Comparison of ENCODE assay signal across 15 cellular contexts in the genomic region with DNA sequence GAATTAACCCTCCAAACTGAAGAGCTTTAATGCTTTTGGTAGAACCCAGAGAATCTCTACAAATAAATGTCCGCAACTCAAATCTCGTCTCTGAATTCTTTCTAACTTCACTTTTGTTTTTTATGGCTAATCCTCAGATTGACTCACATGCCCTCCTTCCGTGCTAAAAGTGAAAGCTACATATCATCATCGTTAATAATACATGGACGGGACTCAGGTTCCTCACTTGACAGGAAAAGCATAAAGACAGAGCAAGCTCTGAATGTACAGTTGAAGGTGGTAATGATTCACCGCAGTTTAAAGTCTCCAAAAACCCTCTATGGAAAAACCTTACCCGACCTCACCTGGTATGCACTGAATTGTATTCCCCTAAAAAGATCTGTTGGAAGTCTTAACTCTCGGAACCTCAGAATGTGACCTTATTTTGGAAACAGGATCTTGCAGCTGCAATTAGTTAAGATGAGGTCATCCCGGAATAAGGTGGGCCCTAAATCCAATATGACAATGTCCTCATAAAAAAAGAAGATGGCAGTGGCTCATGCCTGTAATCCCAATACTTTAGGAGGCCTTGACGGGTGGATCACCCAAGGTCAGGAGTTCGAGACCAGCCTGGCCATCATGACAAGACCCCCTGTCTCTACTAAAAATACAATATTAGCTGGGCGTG.
DNase-seq lines count a peak whose midpoint lies in the region; ATAC-seq, FAIRE-seq and TF ChIP-seq lines count a peak whose summit lies in the region.
"Had no signal": no experiment of that assay in that cellular context is flagged by ENCODE, and none has a peak within 500 bp of the region (broad histone marks: within the 10 kb centered on the region; RNA-seq: fewer than 3 reads in every experiment).

No MANE protein-coding gene starts in this region.

- H2AFZ ChIP-seq in astrocyte (ENCODE audit: low read depth, low read length): no peak overlapping the region
- H2AFZ ChIP-seq in mesenchymal stem cell (ENCODE audit: low read depth, low read length): no peak overlapping the region

- no peaks in the 10 kb centered on the region for H3K9me3 ChIP-seq in astrocyte (ENCODE audit: insufficient read depth, low read depth, low read length)
- H3K9me3 ChIP-seq in mesenchymal stem cell (ENCODE audit: control insufficient read depth, low read length): no peaks in the 10 kb centered on the region
- H3K9me3 ChIP-seq: lower lobe of right lung, thyroid gland had no signal

- no peak overlapping the region for H3K23ac ChIP-seq in mesenchymal stem cell (ENCODE audit: low read length in 2 of 2)

- H4K91ac ChIP-seq in mesenchymal stem cell (ENCODE audit: low read length): no peak overlapping the region

- ATAC-seq in GM19043 (IDR thresholded peaks at IDR 0.05; ENCODE audit: low read depth, unreplicated experiment): peak; percentile 71
- no peak for ATAC-seq in GM18520 (IDR thresholded peaks at IDR 0.05; ENCODE audit: unreplicated experiment)
- ATAC-seq: lower lobe of right lung had no signal

- no peak overlapping the region for H3K4me3 Mint-ChIP-seq in astrocyte (ENCODE audit: unreplicated experiment)

- FAIRE-seq in astrocyte (lab: Jason Lieb, UNC): no peak

- no peak overlapping the region for H2BK15ac ChIP-seq in mesenchymal stem cell (ENCODE audit: low read depth, poor library complexity, severe bottlenecking)

- no peaks in the 10 kb centered on the region for H4K20me1 ChIP-seq in astrocyte (ENCODE audit: insufficient read depth, low read length)

- no peak overlapping the region for H2BK12ac ChIP-seq in mesenchymal stem cell (ENCODE audit: low read length in 2 of 2)

- peaks cover 22% of the 10 kb centered on the region for H3K79me1 ChIP-seq in mesenchymal stem cell (replicated peaks; ENCODE audit: low read length, poor library complexity, severe bottlenecking)

- H3K9ac ChIP-seq in astrocyte (ENCODE audit: low read length) (peak overlapping the region; percentile 4), mesenchymal stem cell (ENCODE audit: low read length) (peak overlapping the region; percentile 57)

- peak overlapping the region; percentile 73 for H3K4me2 ChIP-seq in astrocyte (ENCODE audit: low read length)
- H3K4me2 ChIP-seq in mesenchymal stem cell (ENCODE audit: low read length, poor library complexity, severe bottlenecking): peak overlapping the region; percentile 54

- peaks cover 2% of the 10 kb centered on the region for H3K9me3 Mint-ChIP-seq in astrocyte (ENCODE audit: unreplicated experiment)

- H3K27ac Mint-ChIP-seq in astrocyte (ENCODE audit: unreplicated experiment): no peak overlapping the region

- no peak overlapping the region for H3K14ac ChIP-seq in mesenchymal stem cell (ENCODE audit: low read length in 2 of 2)

- H2AK5ac ChIP-seq in mesenchymal stem cell (ENCODE audit: low read length, severe bottlenecking): no peak overlapping the region

- peaks cover 5% of the 10 kb centered on the region for H3K4me1 Mint-ChIP-seq in astrocyte (ENCODE audit: low read depth, unreplicated experiment)

- H3K36me3 ChIP-seq in astrocyte (ENCODE audit: insufficient read depth, low read length) (no peaks in the 10 kb centered on the region), mesenchymal stem cell (ENCODE audit: control insufficient read depth in 1 of 2, insufficient read depth in 2 of 2, low read depth in 1 of 2, low read length in 2 of 2) (peaks cover 0 to 3% of the 10 kb centered on the region in 2 experiments)
- H3K36me3 ChIP-seq: lower lobe of right lung, thyroid gland had no signal

- H3K4me1 ChIP-seq in astrocyte (ENCODE audit: insufficient read depth, low read length) (peaks cover 7% of the 10 kb centered on the region), mesenchymal stem cell (ENCODE audit: control insufficient read depth, insufficient read depth, low read depth, low read length) (peaks cover 3% of the 10 kb centered on the region)
- H3K4me1 ChIP-seq: lower lobe of right lung, thyroid gland had no signal

- H4K8ac ChIP-seq in mesenchymal stem cell (ENCODE audit: low read length): no peak overlapping the region

- TF ChIP-seq CTCF in AG09309 (IDR thresholded peaks at IDR 0.05; ENCODE audit: control insufficient read depth, insufficient read depth, low read depth, low read length, missing control alignments) (no peak), astrocyte (IDR thresholded peaks at IDR 0.05; ENCODE audit: insufficient read depth, low read depth, low read length) (no peak), foreskin fibroblast (IDR thresholded peaks at IDR 0.05; ENCODE audit: low read depth, low read length) (no peak)

- DNase-seq in AG09309 (ENCODE audit: low read depth): peak; percentile 7
- DNase-seq in astrocyte (ENCODE audit: low read depth): peak; percentile 52
- no peak for DNase-seq in mesenchymal stem cell
- no peak for DNase-seq in NCI-H1694 treated with DMSO at 0.1 percent for 48 hours (lab: John Stamatoyannopoulos, UW)
- no peak for DNase-seq in anterior cingulate cortex (lab: John Stamatoyannopoulos, UW)
- DNase-seq in foreskin fibroblast: no peak
- DNase-seq: activated CD8-positive, alpha-beta memory T cell treated with anti-CD3 and anti-CD28 coated beads for 24 hours; activated naive CD4-positive, alpha-beta T cell; central memory CD4-positive, alpha-beta T cell; lower lobe of right lung; stimulated activated CD4-positive, alpha-beta T cell treated with anti-CD3 and anti-CD28 coated beads, Interleukin-12 subunit alpha, Interleukin-12 subunit beta, amount 100 ng/mL, for 4 hours; thyroid gland had no signal

- H2BK5ac ChIP-seq in mesenchymal stem cell (ENCODE audit: low read depth, low read length, poor library complexity, severe bottlenecking): no peak overlapping the region

- H3K18ac ChIP-seq in mesenchymal stem cell (ENCODE audit: low read depth in 1 of 2, low read length in 2 of 2): no peak overlapping the region

- no peaks in the 10 kb centered on the region for H3K27me3 ChIP-seq in astrocyte (ENCODE audit: insufficient read depth, low read length)
- no peaks in the 10 kb centered on the region for H3K27me3 ChIP-seq in mesenchymal stem cell (ENCODE audit: control insufficient read depth in 1 of 2, insufficient read depth in 1 of 2, low read length in 2 of 2)
- H3K27me3 ChIP-seq: thyroid gland had no signal

- peaks cover 13% of the 10 kb centered on the region for H3K79me2 ChIP-seq in astrocyte (ENCODE audit: insufficient read depth, low read length)

- H3K27me3 Mint-ChIP-seq in astrocyte (ENCODE audit: low read depth, unreplicated experiment): no peaks in the 10 kb centered on the region

- no peak overlapping the region for H3K4ac ChIP-seq in mesenchymal stem cell (ENCODE audit: low read depth in 1 of 2, low read length in 2 of 2)

- no peak overlapping the region for H2BK120ac ChIP-seq in mesenchymal stem cell (ENCODE audit: low read depth, low read length)

- H3K4me3 ChIP-seq in AG09309 (ENCODE audit: control insufficient read depth, low read depth, low read length): no peak overlapping the region
- H3K4me3 ChIP-seq in astrocyte (ENCODE audit: insufficient read depth, low read depth, low read length): peak overlapping the region; percentile 43
- H3K4me3 ChIP-seq in mesenchymal stem cell (ENCODE audit: insufficient read depth in 1 of 2, low read depth in 1 of 2, low read length in 2 of 2): peak overlapping the region in 1 of 2 experiments; percentile 64
- H3K4me3 ChIP-seq in foreskin fibroblast (ENCODE audit: low read depth in 1 of 2, low read length in 2 of 2): no peak overlapping the region
- H3K4me3 ChIP-seq: lower lobe of right lung, SK-N-MC, thyroid gland had no signal

- H3K27ac ChIP-seq in astrocyte (ENCODE audit: low read depth, low read length): peak overlapping the region; percentile 54
- peak overlapping the region; percentile 41 for H3K27ac ChIP-seq in mesenchymal stem cell (ENCODE audit: low read length, poor library complexity, severe bottlenecking)
- H3K27ac ChIP-seq: lower lobe of right lung, SK-N-MC, thyroid gland had no signal

- peaks cover 11% of the 10 kb centered on the region for H3K36me3 Mint-ChIP-seq in astrocyte (ENCODE audit: low read depth, unreplicated experiment)

- 95% methylated on average over 12 of the region's 12 CpGs for WGBS in mesenchymal stem cell

Comparison
In these comparisons a context has a peak if more than half of its experiments do, and no peak if none do; other contexts are left out.
1. DNase-seq: peak in AG09309 (single experiment) and astrocyte (single experiment); none in mesenchymal stem cell (single experiment), NCI-H1694 treated with DMSO at 0.1 percent for 48 hours (single experiment), anterior cingulate cortex (0 of 58) and foreskin fibroblast (0 of 2).